ENCODE assay signal across 1 cellular context in the genomic region with DNA sequence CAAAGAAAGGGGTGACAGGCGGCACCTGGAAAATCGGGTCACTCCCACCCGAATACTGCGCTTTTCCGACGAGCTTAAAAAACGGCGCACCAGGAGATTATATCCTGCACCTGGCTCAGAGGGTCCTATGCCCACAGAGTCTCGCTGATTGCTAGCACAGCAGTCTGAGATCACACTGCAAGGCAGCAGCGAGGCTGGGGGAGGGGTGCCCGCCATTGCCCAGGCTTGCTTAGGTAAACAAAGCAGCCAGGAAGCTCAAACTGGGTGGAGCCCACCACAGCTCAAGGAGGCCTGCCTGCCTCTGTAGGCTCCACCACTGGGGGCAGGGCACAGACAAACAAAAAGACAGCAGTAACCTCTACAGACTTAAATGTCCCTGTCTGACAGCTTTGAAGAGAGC. TPM values are rescaled to one million over a fixed set of nuclear protein-coding genes. Genes with fewer than 3 reads are reported as not detected.
"Had no signal": no experiment of that assay in that cellular context is flagged by ENCODE, and none has a peak within 500 bp of the region (broad histone marks: within the 10 kb centered on the region; RNA-seq: fewer than 3 reads in every experiment).

No MANE protein-coding gene starts in this region.

RNA-seq across cellular contexts. Expression of a gene that starts 26.2 kb away (rescaled TPM):
- total RNA-seq: OCI-LY7 had no signal
